In genomic region chr19:35901854-35902661, GRCh38 we compare ENCODE assay signal across 9 cellular contexts. TPM values are rescaled to one million over a fixed set of nuclear protein-coding genes. Genes with fewer than 3 reads are reported as not detected.
A peak's percentile ranks its signal among the peaks of the same experiment; 100 is the strongest.
DNase-seq lines count a peak whose midpoint lies in the region; ATAC-seq, FAIRE-seq and TF ChIP-seq lines count a peak whose summit lies in the region.
"Had no signal": no experiment of that assay in that cellular context is flagged by ENCODE, and none has a peak within 500 bp of the region (broad histone marks: within the 10 kb centered on the region; RNA-seq: fewer than 3 reads in every experiment).

TSS of gene HCST (plus strand) at chr19:35902529. CDS start at chr19:35902594, 65 bp downstream.

- H3K4me3 ChIP-seq in PC-3 (ENCODE audit: low read length): peak within 1 kb of the TSS; percentile 42
- H3K4me3 ChIP-seq in ascending aorta: peak within 1 kb of the TSS in 1 of 2 donors; percentile 29
- peak within 1 kb of the TSS in 2 of 3 donors; percentile 5 to 8 for H3K4me3 ChIP-seq in liver (ENCODE audit: low read depth in 1 of 3, low read length in 3 of 3)

- ATAC-seq in PC-3: no peak
- ATAC-seq in HG02759 (IDR thresholded peaks at IDR 0.05; ENCODE audit: unreplicated experiment): no peak

- H3F3A ChIP-seq in PC-3 (ENCODE audit: low read length, unreplicated experiment): no peaks in the 10 kb centered on the region

- no peak within 1 kb of the TSS for H3K27ac ChIP-seq in PC-3 (ENCODE audit: low read length)
- peak within 1 kb of the TSS; percentile 54 to 76 for H3K27ac ChIP-seq in ascending aorta
- peak within 1 kb of the TSS; percentile 66 to 78 for H3K27ac ChIP-seq in liver (ENCODE audit: low read depth in 1 of 2, low read length in 2 of 2)

- peak within 1 kb of the TSS; percentile 75 for H2AFZ ChIP-seq in PC-3 (ENCODE audit: low read length)

- TF ChIP-seq CTCF in PC-3 (conservative IDR thresholded peaks at IDR 0.05; ENCODE audit: low read depth, low read length) (no peak), ascending aorta (IDR thresholded peaks at IDR 0.05) (no peak), liver (IDR thresholded peaks at IDR 0.05; ENCODE audit: low read depth, low read length, missing input control) (no peak)

- POLR2A ChIA-PET in PC-3 (lab: Charles Lee; ENCODE audit: unreplicated experiment): no interaction called here

- intact Hi-C loops in PC-3 (cut with micrococcal nuclease) (no loop called here), ascending aorta (cut with DNase I) (no loop called here)

- peaks cover 19% of the 10 kb centered on the region for H3K79me2 ChIP-seq in PC-3 (ENCODE audit: low read length)

- peak; percentile 5 to 19 for DNase-seq in NOMO-1 (lab: John Stamatoyannopoulos, UW; ENCODE audit: unreplicated experiment in 2 of 2)
- no peak for DNase-seq in NOMO-1 treated with dmso at 0.1 percent for 144 hours (lab: John Stamatoyannopoulos, UW; ENCODE audit: unreplicated experiment)
- DNase-seq in PC-3: peak; percentile 9
- DNase-seq in ascending aorta (ENCODE audit: low spot score in 2 of 2): no peak
- peak; percentile 41 for DNase-seq in urothelium cell line (ENCODE audit: low spot score)
- no peak for DNase-seq in NCI-H510A treated with DMSO at 0.1 percent for 48 hours (lab: John Stamatoyannopoulos, UW)

- BruUV-seq in PC-3 (replicated peaks; lab: Mats Ljungman, UMichigan): no TSS peak

- H3K9me3 ChIP-seq in PC-3 (ENCODE audit: low read length) (no peaks in the 10 kb centered on the region), ascending aorta (no peaks in the 10 kb centered on the region), liver (ENCODE audit: control insufficient read depth in 4 of 4, low read length in 3 of 4) (no peaks in the 10 kb centered on the region)

- H3K27me3 ChIP-seq in PC-3 (ENCODE audit: low read length) (no peaks in the 10 kb centered on the region), ascending aorta (no peaks in the 10 kb centered on the region), liver (ENCODE audit: control insufficient read depth in 4 of 4, insufficient read depth in 4 of 4, low read length in 3 of 4) (no peaks in the 10 kb centered on the region)

- peaks cover 10% of the 10 kb centered on the region; the same call in 1 of the 2 replicates for H3K4me1 ChIP-seq in PC-3 (ENCODE audit: insufficient read depth, low read length)
- peaks cover 3 to 10% of the 10 kb centered on the region in 2 donors for H3K4me1 ChIP-seq in ascending aorta
- H3K4me1 ChIP-seq in liver (ENCODE audit: control insufficient read depth in 4 of 4, insufficient read depth in 4 of 4, low read length in 3 of 4): peaks cover 0 to 4% (median 2%) of the 10 kb centered on the region in 4 donors

- WGBS in liver: 54% methylated on average over 6 of the region's 6 CpGs

- CTCF ChIA-PET in PC-3 (lab: Charles Lee): interaction anchor here (0.8 kb wide), 1 partner anchor 29 kb away, joined by 3 read pairs; no protein-coding TSS in a partner anchor

- no peak for TF ChIP-seq RAD21 in liver (IDR thresholded peaks at IDR 0.05)

- no peaks in the 10 kb centered on the region for H3K9me2 ChIP-seq in PC-3 (replicated peaks; ENCODE audit: low read length)

- H3K4me2 ChIP-seq in PC-3 (ENCODE audit: low read length): peak within 1 kb of the TSS; percentile 91

- H3K36me3 ChIP-seq in PC-3 (ENCODE audit: low read depth, low read length): no peaks in the 10 kb centered on the region
- H3K36me3 ChIP-seq in ascending aorta: no peaks in the 10 kb centered on the region
- peaks cover 0 to 3% (median 0%) of the 10 kb centered on the region in 4 donors for H3K36me3 ChIP-seq in liver (ENCODE audit: control insufficient read depth in 4 of 4, insufficient read depth in 3 of 4, low read depth in 1 of 4, low read length in 3 of 4)

- no peaks in the 10 kb centered on the region for H4K20me1 ChIP-seq in PC-3 (ENCODE audit: low read length)

- H3K9ac ChIP-seq in PC-3 (ENCODE audit: low read length) (peak within 1 kb of the TSS; percentile 17; the same call in 1 of the 2 replicates), liver (ENCODE audit: low read depth in 1 of 2, low read length in 2 of 2) (peak within 1 kb of the TSS in 1 of 2 donors; percentile 48)

- no peak for FAIRE-seq in urothelium cell line (lab: Jason Lieb, UNC)
- FAIRE-seq: islet of Langerhans had no signal

TF ChIP-seq in liver, 16 proteins besides CTCF, POLR2A, EP300 and RAD21:
- TF ChIP-seq NR2F2 (IDR thresholded peaks at IDR 0.05) (no peak), RXRA (IDR thresholded peaks at IDR 0.05) (no peak), EGR1 (IDR thresholded peaks at IDR 0.05; ENCODE audit: low read depth in 2 of 2) (no peak), MAX (IDR thresholded peaks at IDR 0.05) (no peak)

RNA-seq across cellular contexts. Expression of gene HCST, which starts in this region (rescaled TPM):
- total RNA-seq in PC-3 (2014; rRNA removed) (not detected in 2 replicates), ascending aorta (not detected), liver (1 to 10 TPM; 2.0 to 3.1 TPM)
- 10 to 100 TPM in 1 of 2 donors, 1 to 10 TPM in 1; 4.6 to 13.3 TPM for polyA plus RNA-seq in liver

Comparison
In these comparisons a context has a peak if more than half of its experiments do, and no peak if none do; other contexts are left out.
1. DNase-seq: peak in NOMO-1 (2 of 2) and urothelium cell line (single experiment); none in NOMO-1 treated with dmso at 0.1 percent for 144 hours (single experiment), ascending aorta (0 of 2) and NCI-H510A treated with DMSO at 0.1 percent for 48 hours (single experiment).
2. Peak in DNase-seq, H3K4me3 ChIP-seq, H3K9ac ChIP-seq and H3K4me2 ChIP-seq in PC-3; RNA of the gene not detected or under 1 TPM.